ENCODE assay signal across 10 cellular contexts in the genomic region with DNA sequence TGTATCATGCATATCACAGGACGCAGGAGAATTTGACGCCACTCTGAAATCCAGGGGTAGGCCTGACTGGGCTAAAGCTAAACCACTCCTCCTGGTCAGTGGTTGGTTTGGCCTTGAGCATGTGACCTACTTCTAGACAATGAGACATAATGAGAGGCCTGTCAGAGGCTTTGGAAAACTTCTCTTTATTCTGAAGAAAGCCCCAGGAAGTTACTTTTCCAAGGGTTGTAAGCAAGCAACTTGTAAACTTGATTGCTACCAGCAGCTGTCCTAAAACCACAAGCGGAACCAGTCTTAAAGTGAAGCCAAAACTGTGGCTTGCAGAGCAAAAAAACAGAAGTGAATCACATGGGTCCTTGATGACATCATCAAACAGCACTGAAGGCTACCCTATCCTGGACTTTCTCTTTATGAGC.
DNase-seq lines count a peak whose midpoint lies in the region; ATAC-seq, FAIRE-seq and TF ChIP-seq lines count a peak whose summit lies in the region.
"Had no signal": no experiment of that assay in that cellular context is flagged by ENCODE, and none has a peak within 500 bp of the region (broad histone marks: within the 10 kb centered on the region; RNA-seq: fewer than 3 reads in every experiment).

No MANE protein-coding gene starts in this region.

- no peaks in the 10 kb centered on the region for H3K79me2 ChIP-seq in K562 (ENCODE audit: control insufficient read depth, insufficient read depth, low read length)
- H3K79me2 ChIP-seq in HepG2 (ENCODE audit: insufficient read depth, low read length): no peaks in the 10 kb centered on the region

- TF ChIP-seq EP300 in K562 (IDR thresholded peaks at IDR 0.05; ENCODE audit: low read length) (no peak), HepG2 (IDR thresholded peaks at IDR 0.05; ENCODE audit: low read depth in 2 of 2, low read length in 2 of 2) (no peak), HepG2 (CRISPR knock-in tag; IDR thresholded peaks at IDR 0.05; ENCODE audit: borderline replicate concordance) (no peak)

- no peak for TF ChIP-seq POLR2A in K562 (conservative IDR thresholded peaks at IDR 0.05)
- no peak for TF ChIP-seq POLR2A in HepG2 (IDR thresholded peaks at IDR 0.05; ENCODE audit: insufficient read depth in 1 of 2, low read depth in 2 of 2, low read length in 2 of 2)
- TF ChIP-seq POLR2A in vagina (IDR thresholded peaks at IDR 0.05): no peak

- no peaks in the 10 kb centered on the region for H3K9me3 ChIP-seq in K562 (replicated peaks; ENCODE audit: control insufficient read depth, insufficient read depth, low read depth, low read length)
- no peaks in the 10 kb centered on the region for H3K9me3 ChIP-seq in HepG2 (ENCODE audit: low read length)
- no peaks in the 10 kb centered on the region for H3K9me3 ChIP-seq in vagina

- CTCF ChIA-PET in K562 (lab: Yijun Ruan, JAX; ENCODE audit: low intra/inter-chr PET ratio) (no interaction called here), HepG2 (lab: Yijun Ruan, JAX; ENCODE audit: low intra/inter-chr PET ratio, low total read pairs) (no interaction called here)

- 9% methylated on average over 3 of the region's 3 CpGs for WGBS in K562 (ENCODE audit: insufficient coverage, low coverage, missing lambda C conversion rate)
- 89% methylated on average over 3 of the region's 3 CpGs for WGBS in HepG2 (ENCODE audit: low lambda C conversion rate)

- POLR2A ChIA-PET in K562 (lab: Yijun Ruan, JAX) (no interaction called here), HepG2 (lab: Yijun Ruan, JAX) (no interaction called here)

- TF ChIP-seq CTCF in K562 (IDR thresholded peaks at IDR 0.05 in 2 of 3, conservative IDR thresholded peaks at IDR 0.05 in 1 of 3; ENCODE audit: insufficient read depth in 2 of 3, low read depth in 1 of 3, low read length in 3 of 3) (no peak), HepG2 (CRISPR knock-in tag; IDR thresholded peaks at IDR 0.05) (no peak), vagina (IDR thresholded peaks at IDR 0.05) (no peak), type B pancreatic cell (conservative IDR thresholded peaks at IDR 0.05) (no peak)

- DNase-seq in DMS 273 (lab: John Stamatoyannopoulos, UW; ENCODE audit: unreplicated experiment): peak; percentile 1
- no peak for DNase-seq in DMS 273 treated with DMSO at 0.1 percent for 48 hours (lab: John Stamatoyannopoulos, UW)
- no peak for DNase-seq in K562 (ENCODE audit: extremely low read depth in 1 of 4, low spot score in 3 of 4)
- no peak for DNase-seq in HepG2 (ENCODE audit: low spot score)
- peak in 1 of 2 donors; percentile 89 for DNase-seq in vagina (ENCODE audit: extremely low spot score in 2 of 2)
- no peak for DNase-seq in type B pancreatic cell (ENCODE audit: extremely low spot score, unreplicated experiment)
- DNase-seq in HCEC 1CT: no peak
- DNase-seq: stimulated activated CD4-positive, alpha-beta T cell treated with anti-CD3 and anti-CD28 coated beads, Interleukin-1b, Interleukin-23, amount 100 ng/mL, for 48 hours had no signal

- H4K20me1 ChIP-seq in K562 (replicated peaks; ENCODE audit: control insufficient read depth, insufficient read depth, low read length) (no peaks in the 10 kb centered on the region), HepG2 (ENCODE audit: insufficient read depth, low read length) (no peaks in the 10 kb centered on the region)

- H3K27me3 Mint-ChIP-seq in type B pancreatic cell: no peaks in the 10 kb centered on the region

- ATAC-seq in K562 (no peak), HepG2 (no peak), HG03108 (IDR thresholded peaks at IDR 0.05; ENCODE audit: unreplicated experiment) (no peak)

- H3K4me3 Mint-ChIP-seq in type B pancreatic cell: no peak overlapping the region

- intact Hi-C loops in K562 (cut with micrococcal nuclease) (no loop called here), HepG2 (cut with micrococcal nuclease; ENCODE audit: unreplicated experiment) (no loop called here), vagina (cut with DNase I) (no loop called here)

- H3K4me3 ChIP-seq in K562 (no peak overlapping the region), HepG2 (replicated peaks in 1 of 3; ENCODE audit: insufficient read depth in 1 of 3, low read depth in 2 of 3, low read length in 3 of 3) (no peak overlapping the region), vagina (no peak overlapping the region)

- in situ Hi-C loops in K562 (cut with MboI): no loop called here
- in situ Hi-C loops in HepG2 (cut with HindIII; ENCODE audit: extremely low pct_ligation_motif_present, low pct_unique_long_range_greater_than_20kb): no loop called here

- FAIRE-seq in K562 (lab: Jason Lieb, UNC) (no peak), HepG2 (lab: Jason Lieb, UNC) (no peak)

- H2AFZ ChIP-seq in K562 (ENCODE audit: low read depth, low read length): no peak overlapping the region
- H2AFZ ChIP-seq in HepG2 (ENCODE audit: low read length): no peak overlapping the region

- H3K9me3 Mint-ChIP-seq in type B pancreatic cell: no peaks in the 10 kb centered on the region

- TF ChIP-seq RAD21 in K562 (CRISPR knock-in tag; conservative IDR thresholded peaks at IDR 0.05 in 1 of 2, IDR thresholded peaks at IDR 0.05 in 1 of 2) (no peak), HepG2 (CRISPR knock-in tag; IDR thresholded peaks at IDR 0.05) (no peak)

- H3K4me1 ChIP-seq in K562 (replicated peaks in 1 of 2; ENCODE audit: control insufficient read depth in 2 of 2, insufficient read depth in 2 of 2, low read length in 2 of 2): no peaks in the 10 kb centered on the region
- peaks cover 21% of the 10 kb centered on the region for H3K4me1 ChIP-seq in HepG2 (ENCODE audit: insufficient read depth, low read length)
- H3K4me1 ChIP-seq in vagina: peaks cover 23% of the 10 kb centered on the region

- H3K27ac Mint-ChIP-seq in type B pancreatic cell: no peak overlapping the region

- no peaks in the 10 kb centered on the region for H3K9me1 ChIP-seq in K562 (ENCODE audit: control insufficient read depth, insufficient read depth, low read length)

- H3K9ac ChIP-seq in K562 (ENCODE audit: insufficient read depth in 1 of 2, low read depth in 2 of 2, low read length in 2 of 2): no peak overlapping the region
- no peak overlapping the region for H3K9ac ChIP-seq in HepG2 (ENCODE audit: insufficient read depth, low read depth, low read length)

- BruUV-seq in K562 (replicated peaks; lab: Mats Ljungman, UMichigan) (no TSS peak), HepG2 (replicated peaks; lab: Mats Ljungman, UMichigan) (no TSS peak)

- H3K27ac ChIP-seq in K562 (ENCODE audit: extremely low read depth, low read depth, low read length) (no peak overlapping the region), HepG2 (ENCODE audit: extremely low read length, insufficient read depth, low read length) (no peak overlapping the region), vagina (peak overlapping the region; percentile 69)
- H3K27ac ChIP-seq: 22Rv1 had no signal

- no peaks in the 10 kb centered on the region for H3K4me1 Mint-ChIP-seq in type B pancreatic cell (ENCODE audit: unreplicated experiment)

- H3K4me2 ChIP-seq in K562 (ENCODE audit: insufficient read depth, low read length): no peak overlapping the region
- H3K4me2 ChIP-seq in HepG2 (ENCODE audit: low read depth, low read length): no peak overlapping the region

- no peaks in the 10 kb centered on the region for H3K36me3 Mint-ChIP-seq in type B pancreatic cell

- H3K27me3 ChIP-seq in K562 (ENCODE audit: control insufficient read depth in 2 of 2, insufficient read depth in 2 of 2, low read length in 2 of 2) (no peaks in the 10 kb centered on the region), HepG2 (ENCODE audit: control insufficient read depth in 1 of 2, insufficient read depth in 2 of 2, low read length in 2 of 2) (no peaks in the 10 kb centered on the region), vagina (no peaks in the 10 kb centered on the region)

- H3K36me3 ChIP-seq in K562 (ENCODE audit: control insufficient read depth, insufficient read depth, low read length): no peaks in the 10 kb centered on the region
- H3K36me3 ChIP-seq in HepG2 (replicated peaks in 1 of 2; ENCODE audit: control insufficient read depth in 1 of 2, insufficient read depth in 2 of 2, low read length in 2 of 2): no peaks in the 10 kb centered on the region
- no peaks in the 10 kb centered on the region for H3K36me3 ChIP-seq in vagina

TF ChIP-seq in K562, 482 proteins besides CTCF, POLR2A, EP300 and RAD21 (continues in another document):
- TF ChIP-seq CREBBP (IDR thresholded peaks at IDR 0.05; ENCODE audit: low read depth, low read length) (no peak), ATF7 (IDR thresholded peaks at IDR 0.05) (peak; percentile 70; the same call in 1 of the 2 replicates), L3MBTL2 (IDR thresholded peaks at IDR 0.05) (0 out of 2 replicates have a peak, but pooled peaks have one; percentile 23)
- TF ChIP-seq, protein P1, sequence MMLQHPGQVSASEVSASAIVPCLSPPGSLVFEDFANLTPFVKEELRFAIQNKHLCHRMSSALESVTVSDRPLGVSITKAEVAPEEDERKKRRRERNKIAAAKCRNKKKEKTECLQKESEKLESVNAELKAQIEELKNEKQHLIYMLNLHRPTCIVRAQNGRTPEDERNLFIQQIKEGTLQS (IDR thresholded peaks at IDR 0.05): peak; percentile 73
- TF ChIP-seq, protein P1 (CRISPR knock-in tag; conservative IDR thresholded peaks at IDR 0.05): no peak

TF ChIP-seq in HepG2, 621 proteins besides CTCF, POLR2A, EP300 and RAD21:
- peak; percentile 51; the same call in 1 of the 2 replicates for TF ChIP-seq CREB1 (IDR thresholded peaks at IDR 0.05)
- no peak for TF ChIP-seq CREB1 (CRISPR knock-in tag; IDR thresholded peaks at IDR 0.05)
- TF ChIP-seq ZNF224 (CRISPR knock-in tag; IDR thresholded peaks at IDR 0.05): no peak
- TF ChIP-seq SAP130 (CRISPR knock-in tag; IDR thresholded peaks at IDR 0.05; ENCODE audit: low read depth): no peak
- no peak for TF ChIP-seq ZNF543 (CRISPR knock-in tag; IDR thresholded peaks at IDR 0.05)
- TF ChIP-seq SNRNP70 (IDR thresholded peaks at IDR 0.05; ENCODE audit: low read depth, low read length): no peak
- no peak for TF ChIP-seq ZKSCAN5 (CRISPR knock-in tag; IDR thresholded peaks at IDR 0.05)
- no peak for TF ChIP-seq ZNF883 (CRISPR knock-in tag; IDR thresholded peaks at IDR 0.05; ENCODE audit: not compliant biosample characterization)
- no peak for TF ChIP-seq TCF12 (IDR thresholded peaks at IDR 0.05)
- TF ChIP-seq TCF12 (CRISPR knock-in tag; IDR thresholded peaks at IDR 0.05): no peak
- TF ChIP-seq ATF7 (IDR thresholded peaks at IDR 0.05): peak; percentile 81
- no peak for TF ChIP-seq ATF7 (CRISPR knock-in tag; IDR thresholded peaks at IDR 0.05)
